12 cellular contexts compared by ENCODE assay signal in the genomic region with DNA sequence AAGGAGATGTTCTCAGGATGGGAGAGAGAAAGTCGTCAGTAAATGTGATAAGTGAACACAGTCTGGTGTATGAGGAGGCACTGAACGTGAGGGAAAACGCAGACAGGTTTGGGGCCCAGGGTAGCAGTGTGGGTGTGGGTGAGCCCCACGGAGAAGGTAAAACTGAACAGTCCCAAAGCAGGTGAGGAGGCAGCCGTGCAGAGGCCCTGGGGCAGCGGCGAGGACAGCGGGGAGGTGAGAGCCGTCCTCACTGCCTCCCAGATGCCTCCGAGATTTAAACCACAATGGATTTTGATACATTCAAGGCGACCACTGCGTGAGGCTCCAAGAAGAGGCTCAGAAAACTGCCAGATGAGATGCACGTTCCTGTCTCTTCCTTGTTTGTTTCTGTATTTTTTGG. TPM values are rescaled to one million over a fixed set of nuclear protein-coding genes. Genes with fewer than 3 reads are reported as not detected.
A peak's percentile ranks its signal among the peaks of the same experiment; 100 is the strongest.
DNase-seq lines count a peak whose midpoint lies in the region; ATAC-seq and TF ChIP-seq lines count a peak whose summit lies in the region.
"Had no signal": no experiment of that assay in that cellular context is flagged by ENCODE, and none has a peak within 500 bp of the region (broad histone marks: within the 10 kb centered on the region; RNA-seq: fewer than 3 reads in every experiment).

No MANE protein-coding gene starts in this region.

- ATAC-seq in left cardiac atrium, result no peak
- ATAC-seq in Right ventricle myocardium inferior, result no peak
- ATAC-seq in GM19351 (IDR thresholded peaks at IDR 0.05; ENCODE audit: unreplicated experiment), result no peak
- ATAC-seq in GM21515 (IDR thresholded peaks at IDR 0.05; ENCODE audit: unreplicated experiment), result no peak

- intact Hi-C loops in left cardiac atrium (cut with DNase I), result no loop called here
- intact Hi-C loops in Right ventricle myocardium inferior (cut with DNase I), result no loop called here

- H3K4me3 Mint-ChIP-seq in brain (no peak overlapping the region), nephron progenitor cell (no peak overlapping the region)
- H3K4me3 Mint-ChIP-seq: H9 had no signal

- DNase-seq in left cardiac atrium (peak; percentile 10), Right ventricle myocardium inferior (ENCODE audit: missing footprints) (no peak), nephron progenitor cell (no peak), hippocampal formation (lab: John Stamatoyannopoulos, UW) (no peak)
- DNase-seq: AML-193, DMS 273 treated with DMSO at 0.1 percent for 48 hours, GM23248, H9 had no signal

- peaks cover 27% of the 10 kb centered on the region for H3K4me1 Mint-ChIP-seq in brain
- peaks cover 44% of the 10 kb centered on the region for H3K4me1 Mint-ChIP-seq in nephron progenitor cell

- H3K9me3 Mint-ChIP-seq in brain (peaks cover under 1 to 10% (median 7%) of the 10 kb centered on the region in 5 experiments), nephron progenitor cell (peaks cover 10% of the 10 kb centered on the region)

- H3K27me3 Mint-ChIP-seq in brain (no peaks in the 10 kb centered on the region), nephron progenitor cell (ENCODE audit: low read depth, poor library complexity) (peaks cover 9% of the 10 kb centered on the region)

- no peaks in the 10 kb centered on the region for H3K36me3 Mint-ChIP-seq in brain
- peaks cover under 1% of the 10 kb centered on the region for H3K36me3 Mint-ChIP-seq in nephron progenitor cell (ENCODE audit: low read depth)

- TF ChIP-seq CTCF in brain (conservative IDR thresholded peaks at IDR 0.05), result no peak
- no peak for TF ChIP-seq CTCF in nephron progenitor cell (IDR thresholded peaks at IDR 0.05)

- H3K27ac Mint-ChIP-seq in brain, result peak overlapping the region in 3 of 5 experiments; percentile 9 to 74 (median 53)
- H3K27ac Mint-ChIP-seq in nephron progenitor cell, result peak overlapping the region; percentile 44
- H3K27ac Mint-ChIP-seq: H9 had no signal

RNA-seq across cellular contexts. Expression of a gene that starts 14.5 kb away (rescaled TPM):
- 10 to 100 TPM; 10.7 to 19.4 TPM for total RNA-seq in left cardiac atrium
- total RNA-seq in Right ventricle myocardium inferior, result 10.7 TPM
- polyA plus RNA-seq in brain (ENCODE audit: insufficient read depth, low read depth, low replicate concordance), result 89.9 TPM
- total RNA-seq: GM23248 had no signal
- polyA plus RNA-seq: GM23248 had no signal

RNA-seq across cellular contexts. Expression of a gene that starts 20.9 kb away (rescaled TPM):
- total RNA-seq in left cardiac atrium (under 1 TPM; 0.24 to 0.41 TPM), Right ventricle myocardium inferior (0.19 TPM)
- 3.4 TPM for polyA plus RNA-seq in brain (ENCODE audit: insufficient read depth, low read depth, low replicate concordance)
- total RNA-seq: Daoy had no signal

RNA-seq across cellular contexts. Expression of a gene that starts 31.9 kb away (rescaled TPM):
- total RNA-seq in left cardiac atrium, result 10 to 100 TPM; 12.1 to 14.9 TPM
- 10.3 TPM for total RNA-seq in Right ventricle myocardium inferior
- polyA plus RNA-seq in brain (ENCODE audit: insufficient read depth, low read depth, low replicate concordance), result 15.9 TPM

RNA-seq across cellular contexts. Expression of a gene that starts 56.2 kb away (rescaled TPM):
- total RNA-seq in left cardiac atrium (10 to 100 TPM; 63.9 to 71.0 TPM), Right ventricle myocardium inferior (109 TPM)
- polyA plus RNA-seq in brain (ENCODE audit: insufficient read depth, low read depth, low replicate concordance), result 152 TPM
